Comparison of ENCODE assay signal across 8 cellular contexts in genomic region chr7:28410628-28411578, GRCh38. TPM values are rescaled to one million over a fixed set of nuclear protein-coding genes. Genes with fewer than 3 reads are reported as not detected.
DNase-seq lines count a peak whose midpoint lies in the region; ATAC-seq and TF ChIP-seq lines count a peak whose summit lies in the region.

No MANE protein-coding gene starts in this region.

- no peak for TF ChIP-seq CTCF in Loucy (conservative IDR thresholded peaks at IDR 0.05; ENCODE audit: low read length)
- no peak for TF ChIP-seq CTCF in cardiac muscle cell (IDR thresholded peaks at IDR 0.05; ENCODE audit: low read depth, low read length)

- peaks cover 21% of the 10 kb centered on the region for H3K4me1 Mint-ChIP-seq in activated CD8-positive, alpha-beta T cell treated with anti-CD3 and anti-CD28 coated beads, Interleukin-2, amount 10 ng/mL, durations not matched to agents 7 days and 5 days (ENCODE audit: low read depth)

- H3K9ac ChIP-seq in Loucy (ENCODE audit: low read depth, low read length, poor library complexity, severe bottlenecking) (peak overlapping the region; percentile 40), trophoblast cell (ENCODE audit: low read length) (no peak overlapping the region)

- H3K27me3 ChIP-seq in Loucy (ENCODE audit: insufficient read depth, low read length, poor library complexity, severe bottlenecking) (peaks cover 18% of the 10 kb centered on the region), cardiac muscle cell (peaks cover 52% of the 10 kb centered on the region), trophoblast cell (ENCODE audit: insufficient read depth, low read length) (peaks cover 22% of the 10 kb centered on the region)

- H3K27ac Mint-ChIP-seq in activated CD8-positive, alpha-beta T cell treated with anti-CD3 and anti-CD28 coated beads, Interleukin-2, amount 10 ng/mL, durations not matched to agents 7 days and 5 days, result no peak overlapping the region

- no CpG with 5 or more reads among the region's 30 CpGs for WGBS in trophoblast cell (ENCODE audit: extremely low coverage, insufficient coverage, insufficient read length)

- no peak overlapping the region for H3K14ac ChIP-seq in trophoblast cell (ENCODE audit: low read length)

- no peak overlapping the region for H4K12ac ChIP-seq in trophoblast cell (ENCODE audit: low read depth, low read length)

- POLR2A ChIA-PET in activated CD8-positive, alpha-beta T cell treated with anti-CD3 and anti-CD28 coated beads, Interleukin-2, amount 10 ng/mL, durations not matched to agents 7 days and 5 days (lab: Charles Lee), result no interaction called here

- H3K79me2 ChIP-seq in Loucy (ENCODE audit: insufficient read depth, low read length), result no peaks in the 10 kb centered on the region
- no peaks in the 10 kb centered on the region for H3K79me2 ChIP-seq in trophoblast cell (ENCODE audit: control insufficient read depth, insufficient read depth, low read length, poor library complexity)

- H3K36me3 ChIP-seq in Loucy (ENCODE audit: insufficient read depth, low read length) (no peaks in the 10 kb centered on the region), cardiac muscle cell (no peaks in the 10 kb centered on the region), trophoblast cell (ENCODE audit: control insufficient read depth in 1 of 2, insufficient read depth in 2 of 2, low read length in 2 of 2) (no peaks in the 10 kb centered on the region)

- H3K4me1 ChIP-seq in Loucy (ENCODE audit: insufficient read depth, low read length, poor library complexity, severe bottlenecking) (peaks cover 23% of the 10 kb centered on the region), cardiac muscle cell (ENCODE audit: low read depth) (no peaks in the 10 kb centered on the region), trophoblast cell (ENCODE audit: control insufficient read depth in 1 of 2, insufficient read depth in 2 of 2, low read length in 2 of 2) (peaks cover 16 to 20% of the 10 kb centered on the region in 2 experiments)

- peak overlapping the region; percentile 99 for H3K4me2 ChIP-seq in Loucy (ENCODE audit: low read depth, low read length, poor library complexity, severe bottlenecking)
- H3K4me2 ChIP-seq in trophoblast cell (ENCODE audit: low read length), result peak overlapping the region; percentile 87

- H4K20me1 ChIP-seq in Loucy (ENCODE audit: insufficient read depth, low read length, poor library complexity, severe bottlenecking), result no peaks in the 10 kb centered on the region

- H2AFZ ChIP-seq in Loucy (ENCODE audit: low read length), result peak overlapping the region; percentile 93
- H2AFZ ChIP-seq in trophoblast cell (ENCODE audit: insufficient read depth, low read length, poor library complexity), result no peak overlapping the region

- DNase-seq in GF-D8 (lab: John Stamatoyannopoulos, UW) (peak; percentile 23), cardiac muscle cell (ENCODE audit: low read depth in 1 of 2, low spot score in 1 of 2) (peak; percentile 48 to 70), trophoblast cell (peak in 1 of 2 donors; percentile 39), NCI-H524 treated with DMSO at 0.1 percent for 48 hours (lab: John Stamatoyannopoulos, UW) (no peak)
- no peak for DNase-seq in activated CD8-positive, alpha-beta T cell treated with anti-CD3 and anti-CD28 coated beads, Interleukin-2, amount 10 ng/mL, durations not matched to agents 7 days and 5 days

- H3K9me2 ChIP-seq in Loucy (replicated peaks; ENCODE audit: low read depth, low read length), result no peaks in the 10 kb centered on the region

- H2BK5ac ChIP-seq in trophoblast cell (ENCODE audit: low read depth, low read length, poor library complexity), result no peak overlapping the region

- H3K27me3 Mint-ChIP-seq in activated CD8-positive, alpha-beta T cell treated with anti-CD3 and anti-CD28 coated beads, Interleukin-2, amount 10 ng/mL, durations not matched to agents 7 days and 5 days (ENCODE audit: low read depth), result peaks cover 62% of the 10 kb centered on the region

- peak overlapping the region; percentile 50 for H3K4me3 Mint-ChIP-seq in activated CD8-positive, alpha-beta T cell treated with anti-CD3 and anti-CD28 coated beads, Interleukin-2, amount 10 ng/mL, durations not matched to agents 7 days and 5 days

- H3K9me3 ChIP-seq in Loucy (ENCODE audit: insufficient read depth, low read depth, low read length), result no peaks in the 10 kb centered on the region
- no peaks in the 10 kb centered on the region for H3K9me3 ChIP-seq in cardiac muscle cell (ENCODE audit: low read depth)
- no peaks in the 10 kb centered on the region for H3K9me3 ChIP-seq in trophoblast cell (ENCODE audit: insufficient read depth, low read depth, low read length)

- no peak overlapping the region for H4K91ac ChIP-seq in trophoblast cell (ENCODE audit: low read depth, low read length)

- no peaks in the 10 kb centered on the region for H3K9me3 Mint-ChIP-seq in activated CD8-positive, alpha-beta T cell treated with anti-CD3 and anti-CD28 coated beads, Interleukin-2, amount 10 ng/mL, durations not matched to agents 7 days and 5 days (ENCODE audit: insufficient read depth)

- ATAC-seq in activated CD8-positive, alpha-beta T cell treated with anti-CD3 and anti-CD28 coated beads, Interleukin-2, amount 10 ng/mL, durations not matched to agents 7 days and 5 days, result no peak
- ATAC-seq in HG03565 (IDR thresholded peaks at IDR 0.05; ENCODE audit: unreplicated experiment) (no peak), GM18858 (IDR thresholded peaks at IDR 0.05; ENCODE audit: unreplicated experiment) (no peak)

- no peak overlapping the region for H3K4ac ChIP-seq in trophoblast cell (ENCODE audit: low read depth, low read length)

- no peak overlapping the region for H2BK12ac ChIP-seq in trophoblast cell (ENCODE audit: low read length)

- H3K79me1 ChIP-seq in trophoblast cell (ENCODE audit: low read length), result no peaks in the 10 kb centered on the region

- no peak overlapping the region for H4K8ac ChIP-seq in trophoblast cell (ENCODE audit: low read depth, low read length)

- H3F3A ChIP-seq in Loucy (ENCODE audit: low read depth), result 0 out of 2 replicates have a peak, but pooled peaks cover 4% of the 10 kb centered on the region

- no peak overlapping the region for H3K23ac ChIP-seq in trophoblast cell (ENCODE audit: low read length)

- peaks cover 4% of the 10 kb centered on the region for H3K36me3 Mint-ChIP-seq in activated CD8-positive, alpha-beta T cell treated with anti-CD3 and anti-CD28 coated beads, Interleukin-2, amount 10 ng/mL, durations not matched to agents 7 days and 5 days (ENCODE audit: low read depth)

- no peak overlapping the region for H2BK120ac ChIP-seq in trophoblast cell (ENCODE audit: insufficient read depth, low read length, poor library complexity)

- H3K27ac ChIP-seq in cardiac muscle cell, result no peak overlapping the region
- H3K27ac ChIP-seq in trophoblast cell (ENCODE audit: low read depth, low read length), result no peak overlapping the region

- H2AK5ac ChIP-seq in trophoblast cell (ENCODE audit: low read length), result no peak overlapping the region

- H3K18ac ChIP-seq in trophoblast cell (ENCODE audit: low read length), result no peak overlapping the region

- H3K4me3 ChIP-seq in Loucy (ENCODE audit: low read length, poor library complexity, severe bottlenecking) (peak overlapping the region; percentile 74), cardiac muscle cell (peak overlapping the region; percentile 61), trophoblast cell (ENCODE audit: low read depth, low read length) (no peak overlapping the region)

- CTCF ChIA-PET in activated CD8-positive, alpha-beta T cell treated with anti-CD3 and anti-CD28 coated beads, Interleukin-2, amount 10 ng/mL, durations not matched to agents 7 days and 5 days (lab: Charles Lee), result interaction anchor here (1.9 kb wide), 1 partner anchor 516 kb away, joined by 6 read pairs; no protein-coding TSS in a partner anchor

RNA-seq across cellular contexts. Expression of gene CREB5, which starts 1.4 kb away (rescaled TPM):
- total RNA-seq in activated CD8-positive, alpha-beta T cell treated with anti-CD3 and anti-CD28 coated beads, Interleukin-2, amount 10 ng/mL, durations not matched to agents 7 days and 5 days, result not detected
- 2.9 and 4.6 TPM in 2 replicates for total RNA-seq in cardiac muscle cell
- 4.6 and 5.0 TPM in 2 replicates for polyA plus RNA-seq in cardiac muscle cell
- 8.1 and 9.6 TPM in 2 replicates for polyA plus RNA-seq in trophoblast cell (2013)

Comparison
In these comparisons a context has a peak if more than half of its experiments do, and no peak if none do; other contexts are left out.
1. DNase-seq: peak in GF-D8 (single experiment) and cardiac muscle cell (2 of 2); none in activated CD8-positive, alpha-beta T cell treated with anti-CD3 and anti-CD28 coated beads, Interleukin-2, amount 10 ng/mL, durations not matched to agents 7 days and 5 days (single experiment) and NCI-H524 treated with DMSO at 0.1 percent for 48 hours (single experiment).